In the genomic region with DNA sequence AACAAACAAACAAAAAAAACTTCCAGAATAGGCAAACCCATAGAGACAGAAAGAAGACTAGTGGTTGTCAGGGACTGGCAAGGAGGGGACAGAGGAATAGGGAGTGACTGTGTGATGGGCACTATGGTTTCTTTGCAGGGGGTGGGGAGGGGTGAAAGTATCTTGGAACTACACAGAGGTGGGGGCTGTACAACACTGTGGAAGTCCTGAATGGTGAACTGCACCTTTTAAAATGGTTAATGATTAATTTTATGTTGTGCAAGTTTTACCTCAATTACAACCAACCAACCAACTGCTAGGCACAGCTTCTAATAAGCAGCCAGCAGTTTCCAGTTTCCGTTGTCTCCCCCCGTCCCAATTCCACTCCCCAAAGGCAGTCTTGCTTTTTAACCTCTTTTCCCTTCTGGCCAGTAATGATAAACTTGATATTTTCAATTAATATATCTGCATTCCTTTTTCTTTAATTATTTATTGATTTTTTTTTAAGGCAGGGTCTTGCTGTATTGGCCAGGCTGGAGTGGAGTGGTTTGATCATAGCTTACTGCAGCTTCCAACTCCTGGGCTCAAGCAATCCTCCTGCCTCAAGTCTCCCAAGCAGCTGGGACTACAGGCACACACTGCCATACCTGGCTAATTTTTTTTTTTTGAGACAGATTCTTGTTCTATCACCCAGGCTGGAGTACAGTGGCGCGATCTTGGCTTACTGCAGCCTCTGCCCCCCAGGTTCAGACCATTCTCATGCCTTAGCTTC, we compare ENCODE assay signal across 12 cellular contexts.
"Had no signal": no experiment of that assay in that cellular context is flagged by ENCODE, and none has a peak within 500 bp of the region (broad histone marks: within the 10 kb centered on the region; RNA-seq: fewer than 3 reads in every experiment).

No MANE protein-coding gene starts in this region.

- H3K4me3 ChIP-seq: smooth muscle cell, tibial nerve had no signal

- H3K27ac ChIP-seq: tibial nerve had no signal

- DNase-seq: activated CD4-positive, alpha-beta T cell treated with anti-CD3 and anti-CD28 coated beads, Interleukin-2, amount 50 U/mL, for 48 hours; activated CD4-positive, CD25-positive, alpha-beta regulatory T cell treated with anti-CD3 and anti-CD28 coated beads, Interleukin-2, amount 50 U/mL, for 72 hours; activated CD8-positive, alpha-beta memory T cell treated with anti-CD3 and anti-CD28 coated beads, Interleukin-2, amount 10 ng/mL, durations not matched to agents 7 days and 5 days; activated gamma-delta T cell; activated naive CD8-positive, alpha-beta T cell treated with anti-CD3 and anti-CD28 coated beads for 36 hours; activated T-cell treated with anti-CD3 and anti-CD28 coated beads, Interleukin-2, amount 50 U/mL, for 24 hours; left cardiac atrium; mesenchymal stem cell; stimulated activated naive B cell treated with anti-CD40 and anti-IgM and Interleukin-4, amounts not matched to agents 10 μg/mL and 1 μg/mL and 100 μg/mL, for 72 hours; T-helper 2 cell had no signal
